Comparison of ENCODE assay signal across 8 cellular contexts in the genomic region with DNA sequence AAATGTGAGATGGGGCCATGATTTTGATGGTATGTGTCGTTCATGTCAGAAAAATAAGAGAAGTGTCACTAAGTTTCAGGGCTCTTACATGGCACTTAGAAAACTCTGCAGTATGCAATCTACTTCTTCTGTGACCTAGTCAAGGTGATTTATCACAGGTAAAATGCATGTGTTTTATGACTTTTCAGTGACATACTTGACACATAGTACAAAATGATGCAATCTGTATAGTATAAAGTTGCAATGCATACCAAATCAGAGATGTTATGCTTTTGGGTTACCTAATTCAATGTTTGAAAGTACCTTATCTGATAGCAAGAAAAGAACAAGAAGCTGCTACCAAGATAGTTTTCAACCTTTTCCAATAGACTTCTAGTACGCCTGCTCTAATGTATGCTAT.
"Had no signal": no experiment of that assay in that cellular context is flagged by ENCODE, and none has a peak within 500 bp of the region (broad histone marks: within the 10 kb centered on the region; RNA-seq: fewer than 3 reads in every experiment).

No MANE protein-coding gene starts in this region.

- ATAC-seq: HCT116 had no signal

- H3K4me3 ChIP-seq: GM23248, HAP-1 had no signal

- H3K27ac ChIP-seq: GM23248, HL-60 had no signal

- DNase-seq: GM23248, GOT3, H7, HFFc6, KG1 had no signal

- H3K36me3 ChIP-seq: HAP-1 had no signal

- H3K9me3 ChIP-seq: HAP-1 had no signal

- H3K9ac ChIP-seq: GM23248 had no signal

- H2AFZ ChIP-seq: GM23248 had no signal
